Comparison of ENCODE assay signal across 29 cellular contexts in genomic region chr7:12016439-12016838, GRCh38.
"Had no signal": no experiment of that assay in that cellular context is flagged by ENCODE, and none has a peak within 500 bp of the region (broad histone marks: within the 10 kb centered on the region; RNA-seq: fewer than 3 reads in every experiment).

No MANE protein-coding gene starts in this region.

- H3K9me3 ChIP-seq: colonic mucosa, gastrocnemius medialis, heart left ventricle, neutrophil, suprapubic skin, vagina had no signal

- H3K4me3 Mint-ChIP-seq: dendritic cell treated with granulocyte-macrophage colony-stimulating factor and Interleukin-4, amounts not matched to agents 40 ng/mL and 50 ng/mL, for 4 days; endodermal cell; memory B cell; natural killer cell; neural crest cell; stimulated activated naive CD8-positive, alpha-beta T cell treated with anti-CD3 and anti-CD28 coated beads, Interleukin-15, amount 100 ng/mL, for 72 hours had no signal

- H3K27ac Mint-ChIP-seq: dendritic cell treated with granulocyte-macrophage colony-stimulating factor and Interleukin-4, amounts not matched to agents 40 ng/mL and 50 ng/mL, for 4 days; endodermal cell; memory B cell; natural killer cell; progenitor cell of endocrine pancreas; stimulated activated naive CD8-positive, alpha-beta T cell treated with anti-CD3 and anti-CD28 coated beads, Interleukin-15, amount 100 ng/mL, for 72 hours had no signal

- DNase-seq: colonic mucosa; effector CD8-positive, alpha-beta T cell; endodermal cell; foreskin fibroblast; gastrocnemius medialis; heart left ventricle; kidney glomerular epithelial cell; natural killer cell; stimulated activated CD4-positive, alpha-beta T cell treated with anti-CD3 and anti-CD28 coated beads, Interleukin-12 subunit alpha, Interleukin-12 subunit beta, amount 100 ng/mL, for 4 hours; stimulated activated CD4-positive, alpha-beta T cell treated with anti-CD3 and anti-CD28 coated beads, Interleukin-1b, Interleukin-23, amount 100 ng/mL, for 48 hours; stimulated activated CD4-positive, alpha-beta T cell treated with anti-CD3 and anti-CD28 coated beads, Interleukin-4, amount 100 ng/mL, for 1 hour; stimulated activated CD8-positive, alpha-beta memory T cell treated with anti-CD3 and anti-CD28 coated beads, Interleukin-4, amount 100 ng/mL, for 48 hours; stimulated activated naive CD4-positive, alpha-beta T cell; stimulated activated naive CD8-positive, alpha-beta T cell treated with anti-CD3 and anti-CD28 coated beads, Interleukin-15, amount 100 ng/mL, for 72 hours; trophoblast cell had no signal

- H3K27ac ChIP-seq: colonic mucosa, epithelial cell of prostate, gastrocnemius medialis, heart left ventricle, hepatocyte, neutrophil, parathyroid adenoma, suprapubic skin, vagina had no signal

- H3K27me3 Mint-ChIP-seq: dendritic cell treated with granulocyte-macrophage colony-stimulating factor and Interleukin-4, amounts not matched to agents 40 ng/mL and 50 ng/mL, for 4 days; memory B cell; progenitor cell of endocrine pancreas had no signal

- H3K36me3 ChIP-seq: colonic mucosa, gastrocnemius medialis, heart left ventricle, neutrophil, suprapubic skin, vagina had no signal

- H3K4me1 Mint-ChIP-seq: endodermal cell; memory B cell; natural killer cell; neural crest cell; stimulated activated naive CD8-positive, alpha-beta T cell treated with anti-CD3 and anti-CD28 coated beads, Interleukin-15, amount 100 ng/mL, for 72 hours had no signal

- H3K36me3 Mint-ChIP-seq: memory B cell, natural killer cell had no signal

- H3K27me3 ChIP-seq: colonic mucosa, gastrocnemius medialis, heart left ventricle, hepatocyte, neutrophil, suprapubic skin, vagina had no signal

- H3K9me3 Mint-ChIP-seq: dendritic cell treated with granulocyte-macrophage colony-stimulating factor and Interleukin-4, amounts not matched to agents 40 ng/mL and 50 ng/mL, for 4 days; endodermal cell; memory B cell; neural crest cell; stimulated activated naive CD8-positive, alpha-beta T cell treated with anti-CD3 and anti-CD28 coated beads, Interleukin-15, amount 100 ng/mL, for 72 hours had no signal

- H3K4me3 ChIP-seq: colonic mucosa, gastrocnemius medialis, heart left ventricle, hepatocyte, lung, smooth muscle cell, suprapubic skin, vagina had no signal

- ATAC-seq: esophagus mucosa; gastrocnemius medialis; heart left ventricle; natural killer cell; sciatic nerve; stimulated activated naive CD8-positive, alpha-beta T cell treated with anti-CD3 and anti-CD28 coated beads, Interleukin-15, amount 100 ng/mL, for 72 hours had no signal

- H3K4me1 ChIP-seq: colonic mucosa, gastrocnemius medialis, heart left ventricle, parathyroid adenoma, suprapubic skin, vagina had no signal

- H3K9ac ChIP-seq: parathyroid adenoma had no signal
